In the genomic region with DNA sequence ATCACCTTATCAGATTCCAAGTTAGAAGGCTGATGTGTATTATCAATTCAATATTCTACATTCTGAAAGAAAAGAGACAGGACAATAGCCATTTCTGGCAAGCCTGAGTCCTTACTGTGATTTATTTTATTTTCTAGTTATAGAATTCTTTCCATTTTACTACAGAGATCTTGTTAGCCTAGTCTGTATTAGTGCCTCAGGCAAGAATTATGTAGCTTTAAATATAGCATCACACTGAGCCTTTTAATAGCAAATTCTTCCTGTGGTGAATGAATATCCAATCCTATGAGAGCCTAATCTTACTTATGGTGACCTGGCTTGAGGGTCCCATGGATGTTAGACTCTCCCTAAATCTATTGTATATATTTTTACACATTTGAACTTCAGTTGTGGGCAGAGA, we compare ENCODE assay signal across 23 cellular contexts.
A peak's percentile ranks its signal among the peaks of the same experiment; 100 is the strongest.
DNase-seq lines count a peak whose midpoint lies in the region; ATAC-seq and TF ChIP-seq lines count a peak whose summit lies in the region.
"Had no signal": no experiment of that assay in that cellular context is flagged by ENCODE, and none has a peak within 500 bp of the region (broad histone marks: within the 10 kb centered on the region; RNA-seq: fewer than 3 reads in every experiment).

No MANE protein-coding gene starts in this region.

- no peak overlapping the region for H3K4me3 Mint-ChIP-seq in activated T-cell treated with anti-CD3 and anti-CD28 coated beads, Interleukin-2, amount 50 U/mL, for 4 hours
- H3K4me3 Mint-ChIP-seq in Caco-2 (ENCODE audit: unreplicated experiment) = no peak overlapping the region
- H3K4me3 Mint-ChIP-seq: CD8-positive, alpha-beta T cell; GM23338 had no signal

- H3K27me3 ChIP-seq in mammary epithelial cell (ENCODE audit: insufficient read depth, low read length) (no peaks in the 10 kb centered on the region), breast epithelium (no peaks in the 10 kb centered on the region), adipocyte (replicated peaks; ENCODE audit: control insufficient read depth, insufficient read depth, low read length) (no peaks in the 10 kb centered on the region), Caco-2 (replicated peaks; ENCODE audit: control insufficient read depth, insufficient read depth, low read length) (no peaks in the 10 kb centered on the region)
- H3K27me3 ChIP-seq: SJSA1 had no signal

- H3K4me1 ChIP-seq in mammary epithelial cell (ENCODE audit: insufficient read depth, low read length) = no peaks in the 10 kb centered on the region
- H3K4me1 ChIP-seq in breast epithelium = no peaks in the 10 kb centered on the region
- H3K4me1 ChIP-seq in adipocyte (ENCODE audit: control insufficient read depth, insufficient read depth, low read length) = no peaks in the 10 kb centered on the region
- no peaks in the 10 kb centered on the region for H3K4me1 ChIP-seq in Caco-2
- H3K4me1 ChIP-seq: SJSA1 had no signal

- H3K4me3 ChIP-seq in mammary epithelial cell (replicated peaks in 1 of 3; ENCODE audit: insufficient read depth in 1 of 3, low read depth in 2 of 3, low read length in 3 of 3) = no peak overlapping the region
- no peak overlapping the region for H3K4me3 ChIP-seq in breast epithelium
- no peak overlapping the region for H3K4me3 ChIP-seq in adipocyte (ENCODE audit: low read length)
- no peak overlapping the region for H3K4me3 ChIP-seq in Caco-2 (ENCODE audit: low read depth, low read length)
- H3K4me3 ChIP-seq: GM23338, K562, SJSA1 had no signal

- peak overlapping the region; percentile 38 for H2AFZ ChIP-seq in mammary epithelial cell (ENCODE audit: low read depth, low read length)
- H2AFZ ChIP-seq: GM23338 had no signal

- TF ChIP-seq CTCF in mammary epithelial cell (conservative IDR thresholded peaks at IDR 0.05 in 1 of 2, IDR thresholded peaks at IDR 0.05 in 1 of 2; ENCODE audit: extremely low read depth in 1 of 2, insufficient read depth in 1 of 2, low read depth in 1 of 2, low read length in 2 of 2) (no peak), breast epithelium (IDR thresholded peaks at IDR 0.05) (no peak), Caco-2 (IDR thresholded peaks at IDR 0.05; ENCODE audit: insufficient read depth in 1 of 2, low read depth in 1 of 2, low read length in 1 of 2, severe bottlenecking in 1 of 2, unreplicated experiment in 1 of 2) (no peak)

- H3K27ac Mint-ChIP-seq in Caco-2 (ENCODE audit: unreplicated experiment) = no peak overlapping the region
- H3K27ac Mint-ChIP-seq: CD8-positive, alpha-beta T cell; GM23338 had no signal

- POLR2A ChIA-PET in Caco-2 (lab: Charles Lee) = no interaction called here

- dilution Hi-C loops in mammary epithelial cell (cut with HindIII; ENCODE audit: low sequenced_read_pairs) = no loop called here

- CTCF ChIA-PET in mammary epithelial cell (lab: Charles Lee; ENCODE audit: low non-redundant PET) (no interaction called here), Caco-2 (lab: Charles Lee) (no interaction called here)

- H3K4me2 ChIP-seq in mammary epithelial cell (ENCODE audit: insufficient read depth, low read depth, low read length) = no peak overlapping the region
- H3K4me2 ChIP-seq: GM23338 had no signal

- H3K9me3 Mint-ChIP-seq in activated T-cell treated with anti-CD3 and anti-CD28 coated beads, Interleukin-2, amount 50 U/mL, for 4 hours = no peaks in the 10 kb centered on the region
- no peaks in the 10 kb centered on the region for H3K9me3 Mint-ChIP-seq in Caco-2 (ENCODE audit: unreplicated experiment)
- H3K9me3 Mint-ChIP-seq: CD8-positive, alpha-beta T cell; GM23338 had no signal

- H3K4me1 Mint-ChIP-seq in activated T-cell treated with anti-CD3 and anti-CD28 coated beads, Interleukin-2, amount 50 U/mL, for 4 hours (ENCODE audit: low read depth) = no peaks in the 10 kb centered on the region
- peaks cover 7% of the 10 kb centered on the region for H3K4me1 Mint-ChIP-seq in Caco-2 (ENCODE audit: low read depth, unreplicated experiment)

- TF ChIP-seq POLR2A in breast epithelium (IDR thresholded peaks at IDR 0.05) = no peak

- H3K9ac ChIP-seq in mammary epithelial cell (ENCODE audit: insufficient read depth, low read length) (no peak overlapping the region), adipocyte (ENCODE audit: low read length) (no peak overlapping the region)

- H3K36me3 ChIP-seq in mammary epithelial cell (ENCODE audit: insufficient read depth, low read length) (no peaks in the 10 kb centered on the region), breast epithelium (no peaks in the 10 kb centered on the region), adipocyte (ENCODE audit: control insufficient read depth, insufficient read depth, low read length, severe bottlenecking) (no peaks in the 10 kb centered on the region), Caco-2 (ENCODE audit: control insufficient read depth, insufficient read depth, low read length) (no peaks in the 10 kb centered on the region)
- H3K36me3 ChIP-seq: SJSA1 had no signal

- peaks cover 6% of the 10 kb centered on the region for H3K27me3 Mint-ChIP-seq in activated T-cell treated with anti-CD3 and anti-CD28 coated beads, Interleukin-2, amount 50 U/mL, for 4 hours (ENCODE audit: low read depth)
- no peaks in the 10 kb centered on the region for H3K27me3 Mint-ChIP-seq in Caco-2 (ENCODE audit: insufficient read depth, unreplicated experiment)

- intact Hi-C loops in mammary epithelial cell (cut with micrococcal nuclease) = no loop called here
- intact Hi-C loops in breast epithelium (cut with DNase I; ENCODE audit: low total_unique reads) = no loop called here
- intact Hi-C loops in Caco-2 (cut with micrococcal nuclease; ENCODE audit: unreplicated experiment) = loop anchor here (5.0 kb wide), 1 partner anchor 735 kb away; a partner anchor contains a TSS

- H3K9me3 ChIP-seq in mammary epithelial cell (replicated peaks; ENCODE audit: insufficient read depth, low read length) = no peaks in the 10 kb centered on the region
- H3K9me3 ChIP-seq in breast epithelium = no peaks in the 10 kb centered on the region
- H3K9me3 ChIP-seq in adipocyte (ENCODE audit: control insufficient read depth, low read length) = no peaks in the 10 kb centered on the region
- H3K9me3 ChIP-seq in Caco-2 = no peaks in the 10 kb centered on the region
- H3K9me3 ChIP-seq: SJSA1 had no signal

- BruUV-seq in mammary epithelial cell (replicated peaks; lab: Mats Ljungman, UMichigan) (TSS peak; percentile 97), Caco-2 (replicated peaks; lab: Mats Ljungman, UMichigan) (no TSS peak)

- DNase-seq in mammary epithelial cell (no peak), breast epithelium (ENCODE audit: low spot score in 2 of 2) (no peak), adipocyte (ENCODE audit: low read depth) (peak; percentile 14), foreskin melanocyte (peak; percentile 30), islet precursor cell (no peak), Caco-2 (no peak)
- no peak for DNase-seq in activated T-cell treated with anti-CD3 and anti-CD28 coated beads, Interleukin-2, amount 50 U/mL, for 4 hours
- DNase-seq: ACHN; C1 segment of cervical spinal cord; Calu3; CD8-positive, alpha-beta T cell; DMS153; NCI-H1092 treated with DMSO at 0.1 percent for 48 hours; NCI-H1436 treated with DMSO at 0.1 percent for 48 hours; NCI-H1930; NCI-H2227 treated with DMSO at 0.1 percent for 48 hours; NCI-H510A; NCI-H774 had no signal

- no peaks in the 10 kb centered on the region for H3K79me2 ChIP-seq in mammary epithelial cell (ENCODE audit: insufficient read depth, low read length)

- no peak for ATAC-seq in activated T-cell treated with anti-CD3 and anti-CD28 coated beads, Interleukin-2, amount 50 U/mL, for 4 hours
- ATAC-seq in HG02759 (IDR thresholded peaks at IDR 0.05; ENCODE audit: unreplicated experiment) = no peak
- ATAC-seq: CD8-positive, alpha-beta T cell; GM23338; K562 had no signal

- in situ Hi-C loops in mammary epithelial cell (cut with MboI; ENCODE audit: low sequenced_read_pairs in 2 of 2) = no loop called here

- no peaks in the 10 kb centered on the region for H4K20me1 ChIP-seq in mammary epithelial cell (ENCODE audit: insufficient read depth, low read length)

- no peak overlapping the region for H3K27ac ChIP-seq in mammary epithelial cell (ENCODE audit: insufficient read depth, low read depth, low read length)
- no peak overlapping the region for H3K27ac ChIP-seq in breast epithelium
- H3K27ac ChIP-seq: 22Rv1, SJSA1 had no signal

- no peaks in the 10 kb centered on the region for H3K36me3 Mint-ChIP-seq in activated T-cell treated with anti-CD3 and anti-CD28 coated beads, Interleukin-2, amount 50 U/mL, for 4 hours (ENCODE audit: insufficient read depth)
- no peaks in the 10 kb centered on the region for H3K36me3 Mint-ChIP-seq in Caco-2 (ENCODE audit: insufficient read depth, unreplicated experiment)
- H3K36me3 Mint-ChIP-seq: CD8-positive, alpha-beta T cell had no signal

Comparison
In these comparisons a context has a peak if more than half of its experiments do, and no peak if none do; other contexts are left out.
1. DNase-seq: peak in adipocyte (single experiment) and foreskin melanocyte (single experiment); none in mammary epithelial cell (single experiment), breast epithelium (0 of 2), islet precursor cell (single experiment), activated T-cell treated with anti-CD3 and anti-CD28 coated beads, Interleukin-2, amount 50 U/mL, for 4 hours (single experiment) and Caco-2 (0 of 2).